Comparison of ENCODE assay signal across 9 cellular contexts in the genomic region with DNA sequence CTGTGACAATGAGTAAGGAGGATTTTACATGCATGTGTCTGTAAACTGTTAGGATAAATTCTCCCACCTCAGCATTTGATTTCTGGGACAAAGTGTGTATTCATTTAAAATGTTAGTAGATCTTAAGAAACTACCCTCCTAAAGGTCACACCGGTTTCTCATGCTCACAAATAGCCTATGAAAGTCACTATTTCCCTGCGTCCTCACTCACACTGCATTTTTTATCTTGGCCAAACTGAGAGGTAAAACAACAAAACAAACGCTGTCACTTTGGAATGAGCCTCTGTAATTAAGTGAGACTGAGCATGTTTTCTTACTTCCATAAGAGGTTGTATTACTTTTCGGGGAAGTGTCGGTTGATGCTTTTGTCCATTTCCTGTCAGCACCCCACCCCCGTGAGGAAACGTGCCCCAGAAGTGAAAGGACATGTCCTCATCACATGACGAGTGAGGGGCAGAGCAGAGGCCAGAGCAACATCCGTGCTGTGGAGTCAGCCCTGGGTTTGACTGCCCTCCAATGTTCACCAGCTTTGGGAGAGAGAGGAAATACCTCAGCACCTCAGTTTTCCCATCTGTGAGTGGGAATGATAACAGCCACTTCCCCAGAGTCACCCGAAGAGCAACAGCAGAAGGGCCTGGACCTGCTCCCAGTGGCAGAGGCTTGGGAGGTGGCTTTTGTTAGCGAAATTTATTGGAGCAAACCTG. TPM values are rescaled to one million over a fixed set of nuclear protein-coding genes. Genes with fewer than 3 reads are reported as not detected.
DNase-seq lines count a peak whose midpoint lies in the region; ATAC-seq and TF ChIP-seq lines count a peak whose summit lies in the region.
"Had no signal": no experiment of that assay in that cellular context is flagged by ENCODE, and none has a peak within 500 bp of the region (broad histone marks: within the 10 kb centered on the region; RNA-seq: fewer than 3 reads in every experiment).

No MANE protein-coding gene starts in this region.

- CTCF ChIA-PET in CD4-positive, alpha-beta memory T cell (lab: Charles Lee; ENCODE audit: partially characterized antibody): interaction anchor here (1.0 to 2.5 kb wide), 2 partner anchors 118 to 131 kb away, joined by 3 to 9 read pairs; no protein-coding TSS in a partner anchor

- no peaks in the 10 kb centered on the region for H3K9me3 ChIP-seq in CD4-positive, alpha-beta memory T cell (ENCODE audit: control insufficient read depth in 1 of 2, low read length in 2 of 2)
- H3K9me3 ChIP-seq in skeletal muscle satellite cell (replicated peaks; ENCODE audit: low read length): no peaks in the 10 kb centered on the region

- H3K4me1 ChIP-seq in CD4-positive, alpha-beta memory T cell (ENCODE audit: insufficient read depth, low read length): peaks cover 71% of the 10 kb centered on the region
- H3K4me1 ChIP-seq in skeletal muscle satellite cell (ENCODE audit: control insufficient read depth, insufficient read depth, low read length): peaks cover 38% of the 10 kb centered on the region

- ATAC-seq in HG03565 (IDR thresholded peaks at IDR 0.05; ENCODE audit: unreplicated experiment): peak; percentile 34

- no peak for TF ChIP-seq CTCF in GM20000 (IDR thresholded peaks at IDR 0.05; ENCODE audit: extremely low read depth, missing control alignments)

- peak overlapping the region; percentile 47 for H3K9ac ChIP-seq in skeletal muscle satellite cell (ENCODE audit: low read depth, low read length)

- DNase-seq in CD4-positive, alpha-beta memory T cell: peak; percentile 30 to 62 (median 47)
- DNase-seq in GM20000 (ENCODE audit: low spot score): peak; percentile 70
- DNase-seq in activated CD8-positive, alpha-beta memory T cell treated with anti-CD3 and anti-CD28 coated beads, Interleukin-2, amount 50 U/mL, for 48 hours: peak; percentile 79
- DNase-seq in glomerular endothelial cell (ENCODE audit: extremely low read depth, low read depth, low spot score): peak; percentile 14
- DNase-seq in NCI-H2196 treated with DMSO at 0.1 percent for 48 hours (lab: John Stamatoyannopoulos, UW; ENCODE audit: unreplicated experiment): no peak
- DNase-seq in NCI-H2081 (lab: John Stamatoyannopoulos, UW): no peak

- H3K36me3 Mint-ChIP-seq in CD4-positive, alpha-beta memory T cell: peaks cover 5 to 31% of the 10 kb centered on the region in 2 donors

- H3K27ac ChIP-seq in CD4-positive, alpha-beta memory T cell (ENCODE audit: low read depth, low read length): peak overlapping the region; percentile 78

- POLR2A ChIA-PET in CD4-positive, alpha-beta memory T cell (lab: Charles Lee; ENCODE audit: partially characterized antibody): interaction anchor here (0.6 to 1.5 kb wide), 2 partner anchors 103 to 800 kb away, joined by 4 read pairs; no protein-coding TSS in a partner anchor

- H3K27ac Mint-ChIP-seq in CD4-positive, alpha-beta memory T cell: peak overlapping the region; percentile 94 to 98 (median 96)

- no peaks in the 10 kb centered on the region for H3K9me3 Mint-ChIP-seq in CD4-positive, alpha-beta memory T cell

- H3K27me3 ChIP-seq in CD4-positive, alpha-beta memory T cell (ENCODE audit: insufficient read depth, low read length): no peaks in the 10 kb centered on the region
- no peaks in the 10 kb centered on the region for H3K27me3 ChIP-seq in skeletal muscle satellite cell (ENCODE audit: control insufficient read depth, insufficient read depth, low read length)

- H3K4me1 Mint-ChIP-seq in CD4-positive, alpha-beta memory T cell: peaks cover 51 to 88% (median 75%) of the 10 kb centered on the region in 4 donors

- H3K4me3 Mint-ChIP-seq in CD4-positive, alpha-beta memory T cell: peak overlapping the region; percentile 53 to 88 (median 81)

- H3K27me3 Mint-ChIP-seq in CD4-positive, alpha-beta memory T cell: no peaks in the 10 kb centered on the region

- H3K36me3 ChIP-seq in CD4-positive, alpha-beta memory T cell (ENCODE audit: insufficient read depth, low read length): no peaks in the 10 kb centered on the region
- no peaks in the 10 kb centered on the region for H3K36me3 ChIP-seq in skeletal muscle satellite cell (ENCODE audit: insufficient read depth, low read length)

- H3K4me2 ChIP-seq in skeletal muscle satellite cell (ENCODE audit: low read length): peak overlapping the region; percentile 87

- intact Hi-C loops in CD4-positive, alpha-beta memory T cell (cut with micrococcal nuclease): loop anchor here (5.0 kb wide), 2 partner anchors 43 to 728 kb away; a partner anchor contains a TSS

- H3K4me3 ChIP-seq in CD4-positive, alpha-beta memory T cell (ENCODE audit: low read length in 2 of 2): peak overlapping the region; percentile 35 to 70
- peak overlapping the region; percentile 3 for H3K4me3 ChIP-seq in skeletal muscle satellite cell (ENCODE audit: low read length)

RNA-seq across cellular contexts. Expression of a gene that starts 3.1 kb away (rescaled TPM):
- total RNA-seq in CD4-positive, alpha-beta memory T cell: 10 to 100 TPM; 78.5 to 80.8 TPM
- polyA plus RNA-seq in CD4-positive, alpha-beta memory T cell: 100 to 1,000 TPM; 145 to 165 TPM
- 308 and 393 TPM in 2 replicates for total RNA-seq in glomerular endothelial cell
- 73.2 and 79.9 TPM in 2 replicates for total RNA-seq in skeletal muscle satellite cell (2012; rRNA removed)
- polyA plus RNA-seq: keratinocyte had no signal

Comparison
In these comparisons a context has a peak if more than half of its experiments do, and no peak if none do; other contexts are left out.
1. DNase-seq: peak in CD4-positive, alpha-beta memory T cell (5 of 5), GM20000 (single experiment), activated CD8-positive, alpha-beta memory T cell treated with anti-CD3 and anti-CD28 coated beads, Interleukin-2, amount 50 U/mL, for 48 hours (single experiment) and glomerular endothelial cell (single experiment); none in NCI-H2196 treated with DMSO at 0.1 percent for 48 hours (single experiment) and NCI-H2081 (0 of 2).